In genomic region chr14:21014761-21015190, GRCh38 we compare ENCODE assay signal across 1 cellular context.
TF ChIP-seq lines count a peak whose summit lies in the region.

No MANE protein-coding gene starts in this region.

TF ChIP-seq in IMR-90, 13 proteins besides CTCF, POLR2A, EP300 and RAD21:
- TF ChIP-seq ELK1 (IDR thresholded peaks at IDR 0.05; ENCODE audit: borderline replicate concordance, low read depth, low read length) (no peak), BHLHE40 (IDR thresholded peaks at IDR 0.05; ENCODE audit: low read depth, low read length) (no peak), MXI1 (IDR thresholded peaks at IDR 0.05; ENCODE audit: borderline replicate concordance, low read depth, low read length) (no peak), SMC3 (IDR thresholded peaks at IDR 0.05; ENCODE audit: low read depth, low read length) (peak; percentile 95), CEBPB (IDR thresholded peaks at IDR 0.05; ENCODE audit: low read depth, low read length) (no peak), USF2 (IDR thresholded peaks at IDR 0.05; ENCODE audit: low read depth, low read length) (no peak), MAZ (IDR thresholded peaks at IDR 0.05; ENCODE audit: borderline replicate concordance, low read depth, low read length) (no peak), RFX5 (IDR thresholded peaks at IDR 0.05; ENCODE audit: low read depth, low read length) (no peak)
